1 cellular context compared by ENCODE assay signal in the genomic region with DNA sequence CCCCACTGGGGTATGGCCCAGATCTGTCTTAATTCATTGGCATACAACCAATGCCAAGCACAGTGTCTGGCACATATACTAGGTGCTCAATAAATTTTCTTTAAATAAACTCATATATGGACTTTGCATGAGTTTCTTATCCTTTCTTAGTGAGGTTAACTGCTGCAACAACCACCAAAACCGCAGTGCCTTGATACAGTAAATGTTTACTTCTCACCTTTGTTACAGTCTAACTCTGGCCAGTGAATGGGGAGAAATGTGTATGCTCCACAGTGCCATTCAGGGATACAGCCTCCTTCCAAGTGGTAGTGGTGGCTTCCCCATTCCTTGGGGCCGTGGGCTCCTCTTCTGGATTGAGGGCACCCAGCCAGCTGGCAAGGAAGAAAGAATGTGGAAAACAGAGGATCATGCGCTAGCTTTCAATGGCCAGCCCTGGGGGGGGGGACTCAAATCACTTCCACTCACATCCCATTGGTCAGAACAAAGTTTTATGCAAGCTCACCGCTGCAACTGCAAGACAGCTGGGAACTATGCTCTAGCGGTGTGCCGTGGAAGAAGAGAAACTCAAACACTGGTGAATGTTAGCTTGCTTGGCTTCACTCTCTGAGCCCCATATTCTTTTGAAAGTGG.
TF ChIP-seq lines count a peak whose summit lies in the region.

No MANE protein-coding gene starts in this region.

TF ChIP-seq in IMR-90, 13 proteins besides CTCF, POLR2A, EP300 and RAD21:
- TF ChIP-seq CHD1 (IDR thresholded peaks at IDR 0.05; ENCODE audit: low read depth, low read length) = no peak
- no peak for TF ChIP-seq MAZ (IDR thresholded peaks at IDR 0.05; ENCODE audit: borderline replicate concordance, low read depth, low read length)
- no peak for TF ChIP-seq RCOR1 (IDR thresholded peaks at IDR 0.05; ENCODE audit: insufficient replicate concordance, low read length)
- no peak for TF ChIP-seq FOS (IDR thresholded peaks at IDR 0.05; ENCODE audit: low read depth, low read length)
- no peak for TF ChIP-seq NFE2L2 (IDR thresholded peaks at IDR 0.05; ENCODE audit: low read depth, low read length)
- no peak for TF ChIP-seq SMC3 (IDR thresholded peaks at IDR 0.05; ENCODE audit: low read depth, low read length)
- TF ChIP-seq, protein P1, sequence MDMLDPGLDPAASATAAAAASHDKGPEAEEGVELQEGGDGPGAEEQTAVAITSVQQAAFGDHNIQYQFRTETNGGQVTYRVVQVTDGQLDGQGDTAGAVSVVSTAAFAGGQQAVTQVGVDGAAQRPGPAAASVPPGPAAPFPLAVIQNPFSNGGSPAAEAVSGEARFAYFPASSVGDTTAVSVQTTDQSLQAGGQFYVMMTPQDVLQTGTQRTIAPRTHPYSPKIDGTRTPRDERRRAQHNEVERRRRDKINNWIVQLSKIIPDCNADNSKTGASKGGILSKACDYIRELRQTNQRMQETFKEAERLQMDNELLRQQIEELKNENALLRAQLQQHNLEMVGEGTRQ (IDR thresholded peaks at IDR 0.05; ENCODE audit: low read depth, low read length) = no peak
- TF ChIP-seq, protein P2, sequence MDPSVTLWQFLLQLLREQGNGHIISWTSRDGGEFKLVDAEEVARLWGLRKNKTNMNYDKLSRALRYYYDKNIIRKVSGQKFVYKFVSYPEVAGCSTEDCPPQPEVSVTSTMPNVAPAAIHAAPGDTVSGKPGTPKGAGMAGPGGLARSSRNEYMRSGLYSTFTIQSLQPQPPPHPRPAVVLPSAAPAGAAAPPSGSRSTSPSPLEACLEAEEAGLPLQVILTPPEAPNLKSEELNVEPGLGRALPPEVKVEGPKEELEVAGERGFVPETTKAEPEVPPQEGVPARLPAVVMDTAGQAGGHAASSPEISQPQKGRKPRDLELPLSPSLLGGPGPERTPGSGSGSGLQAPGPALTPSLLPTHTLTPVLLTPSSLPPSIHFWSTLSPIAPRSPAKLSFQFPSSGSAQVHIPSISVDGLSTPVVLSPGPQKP (IDR thresholded peaks at IDR 0.05; ENCODE audit: borderline replicate concordance, low read depth, low read length) = no peak
- TF ChIP-seq RFX5 (IDR thresholded peaks at IDR 0.05; ENCODE audit: low read depth, low read length) = no peak
- TF ChIP-seq BHLHE40 (IDR thresholded peaks at IDR 0.05; ENCODE audit: low read depth, low read length) = no peak
- TF ChIP-seq MXI1 (IDR thresholded peaks at IDR 0.05; ENCODE audit: borderline replicate concordance, low read depth, low read length) = no peak
- TF ChIP-seq CEBPB (IDR thresholded peaks at IDR 0.05; ENCODE audit: low read depth, low read length) = no peak
- TF ChIP-seq MAFK (IDR thresholded peaks at IDR 0.05; ENCODE audit: low read depth, low read length) = no peak
TF ChIP-seq in IMR-90: peak in this region for 0.
